Comparison of ENCODE assay signal across 8 cellular contexts in the genomic region with DNA sequence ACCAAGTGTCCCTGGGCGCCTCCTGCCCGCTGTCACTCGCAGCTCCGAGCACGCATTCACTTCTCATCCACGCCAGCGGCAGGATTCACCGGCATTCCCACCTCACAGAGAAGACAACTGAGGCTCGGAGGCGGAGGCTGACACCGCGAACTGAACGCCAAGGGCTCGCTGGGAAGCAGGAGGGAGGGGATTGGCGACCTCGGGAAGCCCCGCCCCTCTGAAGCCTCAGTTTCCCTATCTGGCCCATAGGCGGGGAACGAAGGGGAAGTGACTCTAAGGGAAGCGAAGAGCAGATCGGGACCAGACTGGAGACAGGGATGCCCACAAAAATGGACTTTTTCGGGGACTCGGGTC. TPM values are rescaled to one million over a fixed set of nuclear protein-coding genes. Genes with fewer than 3 reads are reported as not detected.
DNase-seq lines count a peak whose midpoint lies in the region; ATAC-seq and TF ChIP-seq lines count a peak whose summit lies in the region.

No MANE protein-coding gene starts in this region.

- no peaks in the 10 kb centered on the region for H3K27me3 ChIP-seq in breast epithelium

- H3K4me1 ChIP-seq in breast epithelium, result peaks cover 9 to 13% of the 10 kb centered on the region in 2 donors

- ATAC-seq in HG03575 (IDR thresholded peaks at IDR 0.05; ENCODE audit: extremely low read depth, insufficient number of reproducible peaks, low FRiP score, unreplicated experiment), result peak; percentile 5
- ATAC-seq in left colon, result peak; percentile 18
- ATAC-seq in HG02973 (IDR thresholded peaks at IDR 0.05; ENCODE audit: unreplicated experiment), result no peak
- no peak for ATAC-seq in GM19452 (IDR thresholded peaks at IDR 0.05; ENCODE audit: unreplicated experiment)
- ATAC-seq in HG03457 (IDR thresholded peaks at IDR 0.05; ENCODE audit: unreplicated experiment), result no peak

- no peaks in the 10 kb centered on the region for H3K36me3 ChIP-seq in breast epithelium

- intact Hi-C loops in breast epithelium (cut with DNase I; ENCODE audit: low total_unique reads) (no loop called here), left colon (cut with DNase I, micrococcal nuclease) (no loop called here)

- no peak for TF ChIP-seq POLR2A in breast epithelium (IDR thresholded peaks at IDR 0.05)

- no peaks in the 10 kb centered on the region for H3K9me3 ChIP-seq in breast epithelium

- DNase-seq in AG09309 (ENCODE audit: low read depth) (no peak), breast epithelium (ENCODE audit: low spot score in 2 of 2) (peak in 1 of 2 donors; percentile 51), left colon (peak; percentile 65 to 69)

- H3K27ac ChIP-seq in breast epithelium (peak overlapping the region; percentile 92 to 93), temporal lobe (ENCODE audit: low read depth, low read length) (peak overlapping the region; percentile 87)

- TF ChIP-seq CTCF in AG09309 (IDR thresholded peaks at IDR 0.05; ENCODE audit: control insufficient read depth, insufficient read depth, low read depth, low read length, missing control alignments) (no peak), breast epithelium (IDR thresholded peaks at IDR 0.05) (no peak)

- H3K4me3 ChIP-seq in AG09309 (ENCODE audit: control insufficient read depth, low read depth, low read length) (peak overlapping the region; percentile 85), breast epithelium (peak overlapping the region; percentile 81 to 99 (median 82))

RNA-seq across cellular contexts. Expression of gene MICOS13, which starts 0.3 kb away (rescaled TPM):
- total RNA-seq in breast epithelium, result 10 to 100 TPM; 29.4 to 49.5 (median 44.3) TPM
- total RNA-seq in left colon, result 10 to 100 TPM; 66.3 to 83.4 TPM
- total RNA-seq in temporal lobe, result 14.8 TPM

RNA-seq across cellular contexts. Expression of gene HSD11B1L, which starts 0.8 kb away (rescaled TPM):
- total RNA-seq in breast epithelium (10 to 100 TPM; 10.4 to 13.1 (median 11.1) TPM), left colon (1 to 10 TPM; 3.5 to 3.8 TPM), temporal lobe (23.4 TPM)

RNA-seq across cellular contexts. Expression of gene RPL36, which starts 10.0 kb away (rescaled TPM):
- total RNA-seq in breast epithelium (1,000 to 10,000 TPM in 1 of 3 donors, 100 to 1,000 TPM in 2; 687 to 1,274 (median 863) TPM), left colon (100 to 1,000 TPM; 759 to 781 TPM), temporal lobe (201 TPM)

RNA-seq across cellular contexts. Expression of gene LONP1, which starts 39.9 kb away (rescaled TPM):
- 10 to 100 TPM; 48.1 to 66.2 (median 60.6) TPM for total RNA-seq in breast epithelium
- total RNA-seq in left colon, result 10 to 100 TPM; 48.9 to 49.1 TPM
- 37.4 TPM for total RNA-seq in temporal lobe

RNA-seq across cellular contexts. Expression of gene CATSPERD, which starts 40.4 kb away (rescaled TPM):
- not detected for total RNA-seq in breast epithelium
- total RNA-seq in left colon, result not detected
- total RNA-seq in temporal lobe, result 0.25 TPM

Comparison
In these comparisons a context has a peak if more than half of its experiments do, and no peak if none do; other contexts are left out.
1. ATAC-seq: peak in HG03575 (single experiment) and left colon (single experiment); none in HG02973 (single experiment), GM19452 (single experiment) and HG03457 (single experiment).